8 cellular contexts compared by ENCODE assay signal in the genomic region with DNA sequence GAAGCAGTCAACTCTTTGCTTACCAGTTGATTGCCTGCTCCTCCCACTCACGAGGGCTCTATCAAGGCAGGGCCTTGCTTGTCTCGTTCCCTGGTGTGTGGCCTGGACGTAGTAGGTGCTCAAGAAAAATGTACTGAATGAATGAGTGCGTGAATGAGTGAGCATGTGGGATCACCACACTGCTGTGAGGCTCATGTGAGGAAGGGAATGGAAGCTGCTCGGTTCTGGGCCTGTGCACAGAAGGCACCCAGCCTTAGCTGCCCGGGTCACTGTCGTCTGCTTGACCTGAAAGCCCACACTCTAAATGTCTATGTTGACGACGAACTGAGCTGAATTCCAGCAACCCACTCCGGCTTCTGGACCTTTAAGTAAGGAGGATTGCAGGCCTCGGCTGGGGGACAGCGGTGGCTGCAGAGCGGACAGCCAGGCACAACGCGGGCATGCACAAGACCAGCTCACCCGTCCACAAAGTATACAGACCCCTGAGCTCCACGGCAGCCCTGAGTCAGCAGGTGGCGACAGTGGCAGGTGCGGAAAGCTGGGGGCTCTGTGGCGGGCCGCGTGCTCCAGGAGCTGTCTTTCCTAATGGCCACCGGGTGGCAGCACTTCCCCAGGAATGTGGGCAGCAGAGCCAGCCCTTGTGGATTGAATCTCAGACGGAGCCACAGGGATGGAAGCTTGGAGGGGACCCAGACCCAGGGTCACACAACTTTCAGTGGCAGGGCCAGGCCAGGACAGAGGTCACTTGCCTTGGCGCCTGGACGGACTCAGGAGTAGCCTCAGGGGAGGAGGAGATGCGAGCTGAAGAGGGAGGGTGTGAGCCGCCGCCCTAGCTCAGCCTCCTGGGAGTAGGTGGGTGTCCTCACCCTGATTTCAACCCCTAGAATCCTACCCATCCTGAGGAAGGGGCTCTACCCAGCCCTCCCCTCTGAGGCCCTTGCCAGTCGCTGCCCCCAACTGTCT. TPM values are rescaled to one million over a fixed set of nuclear protein-coding genes. Genes with fewer than 3 reads are reported as not detected.
DNase-seq lines count a peak whose midpoint lies in the region; ATAC-seq and TF ChIP-seq lines count a peak whose summit lies in the region.

No MANE protein-coding gene starts in this region.

- H3K36me3 ChIP-seq in cardiac muscle cell (no peaks in the 10 kb centered on the region), prostate gland (no peaks in the 10 kb centered on the region), uterus (no peaks in the 10 kb centered on the region)

- TF ChIP-seq POLR2A in prostate gland (IDR thresholded peaks at IDR 0.05): no peak
- TF ChIP-seq POLR2A in uterus (IDR thresholded peaks at IDR 0.05): peak in 1 of 2 donors; percentile 12

- peaks cover 3% of the 10 kb centered on the region for H3K4me1 Mint-ChIP-seq in activated naive CD8-positive, alpha-beta T cell treated with anti-CD3 and anti-CD28 coated beads, Interleukin-2, amount 10 ng/mL, durations not matched to agents 7 days and 5 days

- H3K9me3 ChIP-seq in cardiac muscle cell (ENCODE audit: low read depth): no peaks in the 10 kb centered on the region
- H3K9me3 ChIP-seq in prostate gland: no peaks in the 10 kb centered on the region
- no peaks in the 10 kb centered on the region for H3K9me3 ChIP-seq in uterus

- 29% methylated on average over 30 of the region's 30 CpGs for WGBS in prostate gland

- H3K27me3 Mint-ChIP-seq in activated naive CD8-positive, alpha-beta T cell treated with anti-CD3 and anti-CD28 coated beads, Interleukin-2, amount 10 ng/mL, durations not matched to agents 7 days and 5 days: peaks cover 23% of the 10 kb centered on the region

- H3K27ac ChIP-seq in cardiac muscle cell (no peak overlapping the region), prostate gland (no peak overlapping the region), uterus (no peak overlapping the region)

- TF ChIP-seq CTCF in AG09319 (IDR thresholded peaks at IDR 0.05; ENCODE audit: low read depth, low read length): peak; percentile 69
- peak; percentile 88 for TF ChIP-seq CTCF in GM20000 (IDR thresholded peaks at IDR 0.05; ENCODE audit: extremely low read depth, missing control alignments)
- peak; percentile 76 for TF ChIP-seq CTCF in cardiac muscle cell (IDR thresholded peaks at IDR 0.05; ENCODE audit: low read depth, low read length)
- TF ChIP-seq CTCF in prostate gland (IDR thresholded peaks at IDR 0.05): peak; percentile 76 to 96 (median 88)
- TF ChIP-seq CTCF in uterus (IDR thresholded peaks at IDR 0.05): peak; percentile 82 to 96 (median 89)

- no peaks in the 10 kb centered on the region for H3K9me3 Mint-ChIP-seq in activated naive CD8-positive, alpha-beta T cell treated with anti-CD3 and anti-CD28 coated beads, Interleukin-2, amount 10 ng/mL, durations not matched to agents 7 days and 5 days

- no peaks in the 10 kb centered on the region for H3K27me3 ChIP-seq in cardiac muscle cell
- H3K27me3 ChIP-seq in prostate gland (replicated peaks; ENCODE audit: insufficient read depth): no peaks in the 10 kb centered on the region
- no peaks in the 10 kb centered on the region for H3K27me3 ChIP-seq in uterus

- no peaks in the 10 kb centered on the region for H3K36me3 Mint-ChIP-seq in activated naive CD8-positive, alpha-beta T cell treated with anti-CD3 and anti-CD28 coated beads, Interleukin-2, amount 10 ng/mL, durations not matched to agents 7 days and 5 days

- DNase-seq in AG09319 (ENCODE audit: extremely low read depth, low read depth): peak; percentile 31
- peak; percentile 90 for DNase-seq in GM20000 (ENCODE audit: low spot score)
- DNase-seq in NCI-H146 (lab: John Stamatoyannopoulos, UW): peak; percentile 79
- DNase-seq in SW480 (ENCODE audit: low spot score): peak; percentile 82
- peak; percentile 84 for DNase-seq in activated naive CD8-positive, alpha-beta T cell treated with anti-CD3 and anti-CD28 coated beads, Interleukin-2, amount 10 ng/mL, durations not matched to agents 7 days and 5 days
- peak; percentile 80 to 92 for DNase-seq in cardiac muscle cell (ENCODE audit: low read depth in 1 of 2, low spot score in 1 of 2)
- DNase-seq in prostate gland (ENCODE audit: low spot score): peak; percentile 79
- peak; percentile 74 to 76 for DNase-seq in uterus

- intact Hi-C loops in prostate gland (cut with DNase I): loop anchor here (5.0 kb wide), 3 partner anchors 55 to 520 kb away; a partner anchor contains a TSS
- intact Hi-C loops in uterus (cut with DNase I; ENCODE audit: low total_unique reads): no loop called here

- no peak overlapping the region for H3K27ac Mint-ChIP-seq in activated naive CD8-positive, alpha-beta T cell treated with anti-CD3 and anti-CD28 coated beads, Interleukin-2, amount 10 ng/mL, durations not matched to agents 7 days and 5 days

- no peak overlapping the region for H3K4me3 Mint-ChIP-seq in activated naive CD8-positive, alpha-beta T cell treated with anti-CD3 and anti-CD28 coated beads, Interleukin-2, amount 10 ng/mL, durations not matched to agents 7 days and 5 days

- POLR2A ChIA-PET in activated naive CD8-positive, alpha-beta T cell treated with anti-CD3 and anti-CD28 coated beads, Interleukin-2, amount 10 ng/mL, durations not matched to agents 7 days and 5 days (lab: Charles Lee): interaction anchor here (0.6 to 1.0 kb wide), 4 partner anchors 12 to 519 kb away, joined by 3 to 8 read pairs (median 5); no protein-coding TSS in a partner anchor

- no peaks in the 10 kb centered on the region for H3K4me1 ChIP-seq in cardiac muscle cell (ENCODE audit: low read depth)
- H3K4me1 ChIP-seq in prostate gland (replicated peaks): no peaks in the 10 kb centered on the region
- no peaks in the 10 kb centered on the region for H3K4me1 ChIP-seq in uterus

- ATAC-seq in activated naive CD8-positive, alpha-beta T cell treated with anti-CD3 and anti-CD28 coated beads, Interleukin-2, amount 10 ng/mL, durations not matched to agents 7 days and 5 days (ENCODE audit: low read depth): peak; percentile 83

- H3K4me3 ChIP-seq in cardiac muscle cell (no peak overlapping the region), prostate gland (no peak overlapping the region), uterus (no peak overlapping the region)

RNA-seq across cellular contexts. Expression of a gene that starts 5.0 kb away (rescaled TPM):
- total RNA-seq in activated naive CD8-positive, alpha-beta T cell treated with anti-CD3 and anti-CD28 coated beads, Interleukin-2, amount 10 ng/mL, durations not matched to agents 7 days and 5 days: 10 to 100 TPM; 21.4 to 21.8 TPM
- total RNA-seq in cardiac muscle cell (57.8 and 62.4 TPM in 2 replicates), prostate gland (100 to 1,000 TPM in 1 of 2 donors, 10 to 100 TPM in 1; 90.0 to 114 TPM), uterus (10 to 100 TPM in 3 of 4 donors, 1 to 10 TPM in 1; 2.9 to 38.7 (median 29.2) TPM)
- polyA plus RNA-seq in cardiac muscle cell: 51.7 and 60.4 TPM in 2 replicates

RNA-seq across cellular contexts. Expression of a gene that starts 31.8 kb away (rescaled TPM):
- total RNA-seq in activated naive CD8-positive, alpha-beta T cell treated with anti-CD3 and anti-CD28 coated beads, Interleukin-2, amount 10 ng/mL, durations not matched to agents 7 days and 5 days: not detected
- total RNA-seq in cardiac muscle cell (0.60 and 1.0 TPM in 2 replicates), prostate gland (under 1 TPM; 0.28 to 0.59 TPM), uterus (1 to 10 TPM in 1 of 4 donors, not detected in 3; 1.4 TPM)
- polyA plus RNA-seq in cardiac muscle cell: 1.7 and 3.7 TPM in 2 replicates

RNA-seq across cellular contexts. Expression of a gene that starts 58.3 kb away (rescaled TPM):
- total RNA-seq in activated naive CD8-positive, alpha-beta T cell treated with anti-CD3 and anti-CD28 coated beads, Interleukin-2, amount 10 ng/mL, durations not matched to agents 7 days and 5 days: 1 to 10 TPM; 1.6 to 2.0 TPM
- total RNA-seq in cardiac muscle cell: 2.3 and 2.8 TPM in 2 replicates
- 1.2 and 1.3 TPM in 2 replicates for polyA plus RNA-seq in cardiac muscle cell
- total RNA-seq in prostate gland: 1 to 10 TPM in 1 of 2 donors, under 1 TPM in 1; 0.14 to 5.5 TPM
- total RNA-seq in uterus: 1 to 10 TPM in 1 of 4 donors, under 1 TPM in 1, not detected in 2; 0.59 to 1.7 TPM

Comparison
In these comparisons a context has a peak if more than half of its experiments do, and no peak if none do; other contexts are left out.
1. DNase-seq: peak in every context shown above with its lines; median percentile 90 in GM20000; 86 in cardiac muscle cell; 84 in activated naive CD8-positive, alpha-beta T cell treated with anti-CD3 and anti-CD28 coated beads, Interleukin-2, amount 10 ng/mL, durations not matched to agents 7 days and 5 days; 82 in SW480; 79 in NCI-H146; 79 in prostate gland; 75 in uterus; 31 in AG09319.